Comparison of ENCODE assay signal across 23 cellular contexts in the genomic region with DNA sequence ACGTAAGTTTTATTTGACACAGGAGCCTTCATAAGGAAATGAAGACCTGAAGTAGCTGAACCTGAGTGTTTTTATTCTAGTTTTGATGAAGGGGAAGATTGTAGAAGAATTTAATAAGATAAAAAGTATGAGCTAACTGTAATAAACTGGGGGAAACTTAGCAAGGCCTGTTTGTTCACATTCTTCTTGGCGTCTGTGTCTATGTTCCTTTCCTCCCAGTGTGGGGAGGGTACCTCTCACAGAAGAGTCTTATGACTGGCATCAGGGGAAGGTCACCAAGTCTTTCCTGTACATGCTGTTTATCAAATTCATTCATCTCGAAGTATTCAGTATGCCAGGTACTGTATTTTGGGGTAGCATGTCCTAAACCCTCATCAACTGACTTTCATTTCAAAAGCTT.
DNase-seq lines count a peak whose midpoint lies in the region; FAIRE-seq and TF ChIP-seq lines count a peak whose summit lies in the region.
"Had no signal": no experiment of that assay in that cellular context is flagged by ENCODE, and none has a peak within 500 bp of the region (broad histone marks: within the 10 kb centered on the region; RNA-seq: fewer than 3 reads in every experiment).

No MANE protein-coding gene starts in this region.

- no peaks in the 10 kb centered on the region for H3K9me3 ChIP-seq in KOPT-K1 (ENCODE audit: insufficient read depth, low read length, poor library complexity, severe bottlenecking)
- no peaks in the 10 kb centered on the region for H3K9me3 ChIP-seq in mesodermal cell (ENCODE audit: control insufficient read depth, low read length)
- H3K9me3 ChIP-seq: neutrophil, psoas muscle, upper lobe of right lung had no signal

- peak; percentile 14 for DNase-seq in DMS53 treated with DMSO at 0.1 percent for 48 hours (lab: John Stamatoyannopoulos, UW; ENCODE audit: unreplicated experiment)
- peak; percentile 12 for DNase-seq in bronchial epithelial cell (ENCODE audit: low read depth)
- DNase-seq in NCI-H187 treated with DMSO at 0.1 percent for 48 hours (lab: John Stamatoyannopoulos, UW), result no peak
- no peak for DNase-seq in Ammon's horn (ENCODE audit: low spot score)
- DNase-seq in nucleus accumbens (lab: John Stamatoyannopoulos, UW), result no peak
- DNase-seq in AG08395 (ENCODE audit: low spot score), result no peak
- DNase-seq: activated CD4-positive, alpha-beta T cell treated with anti-CD3 and anti-CD28 coated beads for 4 hours; activated CD8-positive, alpha-beta memory T cell treated with anti-CD3 and anti-CD28 coated beads, Interleukin-2, amount 10 ng/mL, durations not matched to agents 7 days and 5 days; activated naive CD4-positive, alpha-beta T cell treated with Interleukin-2 at 50 U/mL for 16 hours; activated T-cell treated with anti-CD3 and anti-CD28 coated beads, Interleukin-2, amount 50 U/mL, for 72 hours; amniotic stem cell; endodermal cell; IMR-90; NCI-H1417; NCI-H524 treated with DMSO at 0.1 percent for 48 hours; psoas muscle; stimulated activated CD4-positive, alpha-beta T cell treated with anti-CD3 and anti-CD28 coated beads, Interleukin-1b, Interleukin-23, amount 100 ng/mL, for 48 hours; upper lobe of right lung had no signal

- FAIRE-seq in bronchial epithelial cell (lab: Jason Lieb, UNC), result no peak
- FAIRE-seq: keratinocyte had no signal

- WGBS in mesodermal cell (ENCODE audit: insufficient coverage in 2 of 2), 2 experiments, result 80 to 100% methylated on average over 1 to 2 of the region's 3 CpGs

- no peak for TF ChIP-seq CTCF in bronchial epithelial cell (IDR thresholded peaks at IDR 0.05; ENCODE audit: insufficient read depth, low read length, severe bottlenecking)

- H3K36me3 ChIP-seq in KOPT-K1 (ENCODE audit: insufficient read depth, low read length) (no peaks in the 10 kb centered on the region), bronchial epithelial cell (ENCODE audit: control insufficient read depth, insufficient read depth, low read length) (no peaks in the 10 kb centered on the region), mesodermal cell (ENCODE audit: control insufficient read depth, insufficient read depth, low read length) (no peaks in the 10 kb centered on the region)
- H3K36me3 ChIP-seq: neutrophil, upper lobe of right lung had no signal

- H3K27me3 ChIP-seq in bronchial epithelial cell (ENCODE audit: control insufficient read depth, insufficient read depth, low read length), result no peaks in the 10 kb centered on the region
- H3K27me3 ChIP-seq: neutrophil, upper lobe of right lung had no signal

- H3K4me3 ChIP-seq in bronchial epithelial cell (ENCODE audit: low read depth, low read length), result no peak overlapping the region
- H3K4me3 ChIP-seq in mesodermal cell (ENCODE audit: extremely low read depth, insufficient read depth, low read length, poor library complexity, severe bottlenecking), result no peak overlapping the region
- H3K4me3 ChIP-seq: coronary artery, psoas muscle, upper lobe of right lung had no signal

- H3K27ac ChIP-seq in KOPT-K1 (ENCODE audit: low read depth, low read length, poor library complexity, severe bottlenecking) (peak overlapping the region; percentile 46), mesodermal cell (ENCODE audit: low read depth, low read length, severe bottlenecking) (peak overlapping the region; percentile 26)
- H3K27ac ChIP-seq: coronary artery, neutrophil, psoas muscle, upper lobe of right lung had no signal

- peaks cover 15% of the 10 kb centered on the region for H3K4me1 ChIP-seq in mesodermal cell (ENCODE audit: control insufficient read depth, insufficient read depth, low read length, poor library complexity, severe bottlenecking)
- H3K4me1 ChIP-seq: upper lobe of right lung had no signal

Comparison
In these comparisons a context has a peak if more than half of its experiments do, and no peak if none do; other contexts are left out.
1. DNase-seq: peak in DMS53 treated with DMSO at 0.1 percent for 48 hours (single experiment) and bronchial epithelial cell (single experiment); none in NCI-H187 treated with DMSO at 0.1 percent for 48 hours (single experiment), Ammon's horn (single experiment), nucleus accumbens (0 of 56) and AG08395 (single experiment).